In the genomic region with DNA sequence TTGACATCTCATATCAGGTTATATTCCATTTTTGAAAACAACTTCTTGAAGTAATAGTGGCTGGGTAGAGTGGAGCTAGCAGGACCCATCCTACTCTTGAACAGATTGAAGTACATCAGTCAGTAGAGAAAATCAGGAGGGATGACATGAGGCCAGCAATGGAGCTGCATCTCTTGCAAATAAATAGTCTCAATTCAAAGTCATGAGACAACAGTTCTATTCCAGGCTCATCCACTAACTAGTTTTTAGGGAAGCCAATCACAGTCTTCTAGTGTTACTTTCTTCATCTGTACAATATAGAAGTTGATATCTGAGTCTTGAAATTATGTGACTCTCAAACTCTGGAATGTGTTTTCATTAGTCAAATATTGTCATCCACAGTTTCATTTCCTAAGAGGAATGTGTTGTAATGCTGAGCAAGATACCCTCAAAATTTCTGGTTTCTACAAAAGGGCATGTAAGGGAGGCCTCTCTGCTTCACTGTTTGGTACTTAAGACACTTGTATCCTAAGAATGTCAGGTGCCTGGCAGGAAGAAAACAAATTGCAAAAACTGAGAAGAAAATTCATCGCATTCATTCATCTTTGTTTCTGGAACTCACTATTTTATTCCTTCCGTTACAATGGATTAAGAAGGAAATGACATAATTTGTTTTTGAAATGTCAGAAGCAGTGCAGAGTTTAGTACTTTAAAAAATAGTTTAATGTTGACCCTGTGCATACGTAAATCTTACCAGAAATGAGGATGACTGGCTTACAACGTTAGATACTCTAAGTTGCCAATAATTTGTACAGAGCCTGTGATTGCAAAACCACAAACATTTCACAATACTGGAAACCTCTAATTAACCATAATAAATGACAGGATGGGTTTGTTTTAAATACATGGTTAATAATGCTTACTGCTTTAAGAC, we compare ENCODE assay signal across 11 cellular contexts.
DNase-seq lines count a peak whose midpoint lies in the region; TF ChIP-seq lines count a peak whose summit lies in the region.
"Had no signal": no experiment of that assay in that cellular context is flagged by ENCODE, and none has a peak within 500 bp of the region (broad histone marks: within the 10 kb centered on the region; RNA-seq: fewer than 3 reads in every experiment).

No MANE protein-coding gene starts in this region.

- H3K27me3 ChIP-seq in adipocyte (replicated peaks; ENCODE audit: control insufficient read depth, insufficient read depth, low read length) (no peaks in the 10 kb centered on the region), cardiac muscle cell (no peaks in the 10 kb centered on the region)
- H3K27me3 ChIP-seq: neural progenitor cell had no signal

- H3K9ac ChIP-seq in adipocyte (ENCODE audit: low read length): peak overlapping the region; percentile 79
- H3K9ac ChIP-seq: neural progenitor cell had no signal

- peak overlapping the region; percentile 73 for H3K27ac ChIP-seq in cardiac muscle cell
- H3K27ac ChIP-seq: HL-60, neural progenitor cell had no signal

- peaks cover 44% of the 10 kb centered on the region for H3K4me1 ChIP-seq in adipocyte (ENCODE audit: control insufficient read depth, insufficient read depth, low read length)
- H3K4me1 ChIP-seq in cardiac muscle cell (ENCODE audit: low read depth): peaks cover 40% of the 10 kb centered on the region

- DNase-seq in GM03348 (ENCODE audit: low spot score) (peak; percentile 51), adipocyte (ENCODE audit: low read depth) (peak; percentile 87), cardiac muscle cell (ENCODE audit: low read depth in 1 of 2, low spot score in 1 of 2) (peak in 1 of 2 donors; percentile 92), retinal pigment epithelial cell (ENCODE audit: low read depth) (peak; percentile 71), UCSD-AML1 (lab: John Stamatoyannopoulos, UW; ENCODE audit: unreplicated experiment) (no peak), globus pallidus (ENCODE audit: low spot score) (no peak), HUDEP-2 (lab: John Stamatoyannopoulos, UW; ENCODE audit: unreplicated experiment in 76 of 76) (no peak)
- no peak for DNase-seq in stimulated activated CD4-positive, alpha-beta T cell treated with anti-CD3 and anti-CD28 coated beads, Interleukin-12 subunit alpha, Interleukin-12 subunit beta, amount 100 ng/mL, for 4 hours
- DNase-seq: stimulated activated naive CD4-positive, alpha-beta T cell treated with Interleukin-2 at 50 U/mL for 16 hours had no signal

- TF ChIP-seq CTCF in cardiac muscle cell (IDR thresholded peaks at IDR 0.05; ENCODE audit: low read depth, low read length): no peak
- no peak for TF ChIP-seq CTCF in retinal pigment epithelial cell (conservative IDR thresholded peaks at IDR 0.05; ENCODE audit: low read depth, low read length)

- H3K4me3 ChIP-seq in adipocyte (ENCODE audit: low read length): peak overlapping the region; percentile 71
- H3K4me3 ChIP-seq in cardiac muscle cell: no peak overlapping the region
- no peak overlapping the region for H3K4me3 ChIP-seq in retinal pigment epithelial cell (ENCODE audit: low read length)
- H3K4me3 ChIP-seq: neural progenitor cell had no signal

- H3K9me3 ChIP-seq in adipocyte (ENCODE audit: control insufficient read depth, low read length) (no peaks in the 10 kb centered on the region), cardiac muscle cell (ENCODE audit: low read depth) (no peaks in the 10 kb centered on the region)

- H3K36me3 ChIP-seq in adipocyte (ENCODE audit: control insufficient read depth, insufficient read depth, low read length, severe bottlenecking) (no peaks in the 10 kb centered on the region), cardiac muscle cell (no peaks in the 10 kb centered on the region)
- H3K36me3 ChIP-seq: neural progenitor cell had no signal

Comparison
In these comparisons a context has a peak if more than half of its experiments do, and no peak if none do; other contexts are left out.
1. DNase-seq: peak in GM03348 (single experiment), adipocyte (single experiment) and retinal pigment epithelial cell (single experiment); none in UCSD-AML1 (single experiment), globus pallidus (single experiment), HUDEP-2 (0 of 76) and stimulated activated CD4-positive, alpha-beta T cell treated with anti-CD3 and anti-CD28 coated beads, Interleukin-12 subunit alpha, Interleukin-12 subunit beta, amount 100 ng/mL, for 4 hours (single experiment).